ENCODE assay signal across 15 cellular contexts in genomic region chr10:101879456-101880189, GRCh38. TPM values are rescaled to one million over a fixed set of nuclear protein-coding genes. Genes with fewer than 3 reads are reported as not detected.
A peak's percentile ranks its signal among the peaks of the same experiment; 100 is the strongest.
DNase-seq lines count a peak whose midpoint lies in the region; ATAC-seq and TF ChIP-seq lines count a peak whose summit lies in the region.
"Had no signal": no experiment of that assay in that cellular context is flagged by ENCODE, and none has a peak within 500 bp of the region (broad histone marks: within the 10 kb centered on the region; RNA-seq: fewer than 3 reads in every experiment).

No MANE protein-coding gene starts in this region.

- no peak overlapping the region for H3K27ac ChIP-seq in SJCRH30
- H3K27ac ChIP-seq: ascending aorta, Peyer's patch had no signal

- H3K9me3 Mint-ChIP-seq in stimulated activated effector memory CD8-positive, alpha-beta T cell treated with anti-CD3 and anti-CD28 coated beads, Interleukin-12 subunit alpha, Interleukin-12 subunit beta, amount 100 ng/mL, for 72 hours = no peaks in the 10 kb centered on the region
- H3K9me3 Mint-ChIP-seq: natural killer cell had no signal

- H3K36me3 ChIP-seq in SJCRH30 = no peaks in the 10 kb centered on the region

- no peak overlapping the region for H3K4me3 Mint-ChIP-seq in stimulated activated effector memory CD8-positive, alpha-beta T cell treated with anti-CD3 and anti-CD28 coated beads, Interleukin-12 subunit alpha, Interleukin-12 subunit beta, amount 100 ng/mL, for 72 hours
- H3K4me3 Mint-ChIP-seq: natural killer cell had no signal

- H3K9me3 ChIP-seq in SJCRH30 (replicated peaks) = no peaks in the 10 kb centered on the region
- H3K9me3 ChIP-seq: ascending aorta, Peyer's patch had no signal

- H3K4me1 Mint-ChIP-seq in stimulated activated effector memory CD8-positive, alpha-beta T cell treated with anti-CD3 and anti-CD28 coated beads, Interleukin-12 subunit alpha, Interleukin-12 subunit beta, amount 100 ng/mL, for 72 hours = peaks cover 13% of the 10 kb centered on the region

- H3K36me3 Mint-ChIP-seq in stimulated activated effector memory CD8-positive, alpha-beta T cell treated with anti-CD3 and anti-CD28 coated beads, Interleukin-12 subunit alpha, Interleukin-12 subunit beta, amount 100 ng/mL, for 72 hours = peaks cover 3% of the 10 kb centered on the region
- H3K36me3 Mint-ChIP-seq: natural killer cell had no signal

- DNase-seq in H4 (ENCODE audit: low spot score) = peak; percentile 45
- peak; percentile 38 for DNase-seq in fibroblast of peridontal ligament (ENCODE audit: extremely low read depth)
- DNase-seq in stimulated activated effector memory CD8-positive, alpha-beta T cell treated with anti-CD3 and anti-CD28 coated beads, Interleukin-12 subunit alpha, Interleukin-12 subunit beta, amount 100 ng/mL, for 72 hours (ENCODE audit: low spot score in 2 of 2) = no peak
- no peak for DNase-seq in UCSD-AML1 (lab: John Stamatoyannopoulos, UW; ENCODE audit: unreplicated experiment)
- DNase-seq in SJCRH30 = no peak
- no peak for DNase-seq in dedifferentiated amniotic fluid mesenchymal stem cell (ENCODE audit: extremely low spot score)
- DNase-seq: DMS 273 treated with DMSO at 0.1 percent for 48 hours; natural killer cell; NCI-H2227 treated with DMSO at 0.1 percent for 48 hours; Peyer's patch; stimulated activated CD4-positive, alpha-beta T cell treated with anti-CD3 and anti-CD28 coated beads, Interleukin-12 subunit alpha, Interleukin-12 subunit beta, amount 100 ng/mL, for 4 hours had no signal

- no peak overlapping the region for H3K4me3 ChIP-seq in SJCRH30
- H3K4me3 ChIP-seq: ascending aorta, GM12878, Peyer's patch had no signal

- peak overlapping the region; percentile 4 for H3K27ac Mint-ChIP-seq in stimulated activated effector memory CD8-positive, alpha-beta T cell treated with anti-CD3 and anti-CD28 coated beads, Interleukin-12 subunit alpha, Interleukin-12 subunit beta, amount 100 ng/mL, for 72 hours
- H3K27ac Mint-ChIP-seq: natural killer cell had no signal

- ATAC-seq in SK-N-SH treated with all-trans-retinoic acid at 6 μM for 48 hours = peak; percentile 37; the same call in 2 of the 3 replicates
- no peak for ATAC-seq in stimulated activated effector memory CD8-positive, alpha-beta T cell treated with anti-CD3 and anti-CD28 coated beads, Interleukin-12 subunit alpha, Interleukin-12 subunit beta, amount 100 ng/mL, for 72 hours
- no peak for ATAC-seq in GM19023 (IDR thresholded peaks at IDR 0.05; ENCODE audit: unreplicated experiment)
- ATAC-seq: GM12878, natural killer cell had no signal

- H3K4me1 ChIP-seq in SJCRH30 = no peaks in the 10 kb centered on the region
- H3K4me1 ChIP-seq: ascending aorta, Peyer's patch had no signal

- no peaks in the 10 kb centered on the region for H3K27me3 ChIP-seq in SJCRH30
- H3K27me3 ChIP-seq: ascending aorta, Peyer's patch had no signal

TF ChIP-seq in SK-N-SH treated with all-trans-retinoic acid at 6 μM for 48 hours, 23 proteins besides CTCF, POLR2A, EP300 and RAD21:
- TF ChIP-seq TCF4 (CRISPR knock-in tag; IDR thresholded peaks at IDR 0.05; ENCODE audit: borderline replicate concordance) = no peak
- no peak for TF ChIP-seq SNAI2 (CRISPR knock-in tag; IDR thresholded peaks at IDR 0.05)
- no peak for TF ChIP-seq CREB5 (CRISPR knock-in tag; IDR thresholded peaks at IDR 0.05; ENCODE audit: low read depth)
- no peak for TF ChIP-seq CSRNP3 (CRISPR knock-in tag; IDR thresholded peaks at IDR 0.05)
- TF ChIP-seq BACH2 (CRISPR knock-in tag; IDR thresholded peaks at IDR 0.05; ENCODE audit: borderline replicate concordance) = no peak
- no peak for TF ChIP-seq OSR1 (CRISPR knock-in tag; IDR thresholded peaks at IDR 0.05)

RNA-seq across cellular contexts. Expression of gene KCNIP2, which starts 36.0 kb away (rescaled TPM):
- not detected in 2 replicates for total RNA-seq in H4 (2014; rRNA removed; shearing (Covaris generic))
- total RNA-seq in SJCRH30 (2014; rRNA removed; shearing (Covaris generic)) = 0.81 and 1.1 TPM in 2 replicates

Comparison
In these comparisons a context has a peak if more than half of its experiments do, and no peak if none do; other contexts are left out.
1. DNase-seq: peak in H4 (single experiment) and fibroblast of peridontal ligament (single experiment); none in stimulated activated effector memory CD8-positive, alpha-beta T cell treated with anti-CD3 and anti-CD28 coated beads, Interleukin-12 subunit alpha, Interleukin-12 subunit beta, amount 100 ng/mL, for 72 hours (0 of 2), UCSD-AML1 (single experiment), SJCRH30 (0 of 2) and dedifferentiated amniotic fluid mesenchymal stem cell (single experiment).